Comparison of ENCODE assay signal across 16 cellular contexts in genomic region chr12:90152897-90153624, GRCh38.
DNase-seq lines count a peak whose midpoint lies in the region; ATAC-seq, FAIRE-seq and TF ChIP-seq lines count a peak whose summit lies in the region.
"Had no signal": no experiment of that assay in that cellular context is flagged by ENCODE, and none has a peak within 500 bp of the region (broad histone marks: within the 10 kb centered on the region; RNA-seq: fewer than 3 reads in every experiment).

No MANE protein-coding gene starts in this region.

- no peaks in the 10 kb centered on the region for H3F3A ChIP-seq in PC-3 (ENCODE audit: low read length, unreplicated experiment)

- TF ChIP-seq CTCF in PC-3 (conservative IDR thresholded peaks at IDR 0.05; ENCODE audit: low read depth, low read length), result no peak
- TF ChIP-seq CTCF in hepatocyte (IDR thresholded peaks at IDR 0.05; ENCODE audit: poor library complexity), result no peak

- H3K9me2 ChIP-seq in PC-3 (replicated peaks; ENCODE audit: low read length) (no peaks in the 10 kb centered on the region), hepatocyte (replicated peaks; ENCODE audit: insufficient read depth) (no peaks in the 10 kb centered on the region)

- no TSS peak for BruUV-seq in PC-3 (replicated peaks; lab: Mats Ljungman, UMichigan)

- H3K4me3 ChIP-seq in PC-3 (ENCODE audit: low read length) (no peak overlapping the region), hepatocyte (no peak overlapping the region)
- H3K4me3 ChIP-seq: lung, MG63, testis had no signal

- ATAC-seq in activated naive CD8-positive, alpha-beta T cell treated with anti-CD3 and anti-CD28 coated beads, Interleukin-2, amount 10 ng/mL, durations not matched to agents 7 days and 5 days (ENCODE audit: low read depth), result peak; percentile 54
- ATAC-seq in PC-3, result peak; percentile 49
- peak; percentile 28 for ATAC-seq in stimulated activated effector memory CD8-positive, alpha-beta T cell treated with anti-CD3 and anti-CD28 coated beads, Interleukin-12 subunit alpha, Interleukin-12 subunit beta, amount 100 ng/mL, for 72 hours
- ATAC-seq: activated CD4-positive, CD25-positive, alpha-beta regulatory T cell treated with anti-CD3 and anti-CD28 coated beads, Interleukin-2, amount 50 U/mL, for 24 hours had no signal

- WGBS in hepatocyte (ENCODE audit: low lambda C conversion rate, missing lambda C conversion rate), result 65% methylated on average over 10 of the region's 10 CpGs

- FAIRE-seq in HTR-8/SVneo (lab: Jason Lieb, UNC), result no peak
- FAIRE-seq: A204.1 had no signal

- H2AFZ ChIP-seq in PC-3 (ENCODE audit: low read length) (peak overlapping the region; percentile 65; the same call in 1 of the 2 replicates), hepatocyte (no peak overlapping the region)

- H3K27ac ChIP-seq in PC-3 (ENCODE audit: low read length) (no peak overlapping the region), hepatocyte (no peak overlapping the region)
- H3K27ac ChIP-seq: testis had no signal

- H3K4me3 Mint-ChIP-seq in activated naive CD8-positive, alpha-beta T cell treated with anti-CD3 and anti-CD28 coated beads, Interleukin-2, amount 10 ng/mL, durations not matched to agents 7 days and 5 days, result no peak overlapping the region
- H3K4me3 Mint-ChIP-seq in activated naive CD8-positive, alpha-beta T cell treated with anti-CD3 and anti-CD28 coated beads for 36 hours, result no peak overlapping the region
- no peak overlapping the region for H3K4me3 Mint-ChIP-seq in stimulated activated effector memory CD8-positive, alpha-beta T cell treated with anti-CD3 and anti-CD28 coated beads, Interleukin-12 subunit alpha, Interleukin-12 subunit beta, amount 100 ng/mL, for 72 hours
- H3K4me3 Mint-ChIP-seq: activated naive CD8-positive, alpha-beta T cell had no signal

- H3K27me3 Mint-ChIP-seq in activated naive CD8-positive, alpha-beta T cell treated with anti-CD3 and anti-CD28 coated beads, Interleukin-2, amount 10 ng/mL, durations not matched to agents 7 days and 5 days, result no peaks in the 10 kb centered on the region
- no peaks in the 10 kb centered on the region for H3K27me3 Mint-ChIP-seq in activated naive CD8-positive, alpha-beta T cell treated with anti-CD3 and anti-CD28 coated beads for 36 hours
- H3K27me3 Mint-ChIP-seq: activated naive CD8-positive, alpha-beta T cell had no signal

- H3K27ac Mint-ChIP-seq in activated naive CD8-positive, alpha-beta T cell treated with anti-CD3 and anti-CD28 coated beads, Interleukin-2, amount 10 ng/mL, durations not matched to agents 7 days and 5 days, result no peak overlapping the region
- H3K27ac Mint-ChIP-seq in activated naive CD8-positive, alpha-beta T cell treated with anti-CD3 and anti-CD28 coated beads for 36 hours, result no peak overlapping the region
- H3K27ac Mint-ChIP-seq in stimulated activated effector memory CD8-positive, alpha-beta T cell treated with anti-CD3 and anti-CD28 coated beads, Interleukin-12 subunit alpha, Interleukin-12 subunit beta, amount 100 ng/mL, for 72 hours, result no peak overlapping the region
- H3K27ac Mint-ChIP-seq: activated naive CD8-positive, alpha-beta T cell had no signal

- H3K27me3 ChIP-seq in PC-3 (ENCODE audit: low read length) (no peaks in the 10 kb centered on the region), hepatocyte (no peaks in the 10 kb centered on the region)
- H3K27me3 ChIP-seq: MG63, testis had no signal

- H3K4me1 Mint-ChIP-seq in activated naive CD8-positive, alpha-beta T cell treated with anti-CD3 and anti-CD28 coated beads, Interleukin-2, amount 10 ng/mL, durations not matched to agents 7 days and 5 days, result peaks cover 6% of the 10 kb centered on the region
- peaks cover 4% of the 10 kb centered on the region for H3K4me1 Mint-ChIP-seq in activated naive CD8-positive, alpha-beta T cell treated with anti-CD3 and anti-CD28 coated beads for 36 hours
- peaks cover 6% of the 10 kb centered on the region for H3K4me1 Mint-ChIP-seq in stimulated activated effector memory CD8-positive, alpha-beta T cell treated with anti-CD3 and anti-CD28 coated beads, Interleukin-12 subunit alpha, Interleukin-12 subunit beta, amount 100 ng/mL, for 72 hours

- no peaks in the 10 kb centered on the region for H3K36me3 Mint-ChIP-seq in activated naive CD8-positive, alpha-beta T cell treated with anti-CD3 and anti-CD28 coated beads, Interleukin-2, amount 10 ng/mL, durations not matched to agents 7 days and 5 days
- H3K36me3 Mint-ChIP-seq in activated naive CD8-positive, alpha-beta T cell treated with anti-CD3 and anti-CD28 coated beads for 36 hours, result no peaks in the 10 kb centered on the region
- H3K36me3 Mint-ChIP-seq in stimulated activated effector memory CD8-positive, alpha-beta T cell treated with anti-CD3 and anti-CD28 coated beads, Interleukin-12 subunit alpha, Interleukin-12 subunit beta, amount 100 ng/mL, for 72 hours, result no peaks in the 10 kb centered on the region
- H3K36me3 Mint-ChIP-seq: activated naive CD8-positive, alpha-beta T cell had no signal

- no peaks in the 10 kb centered on the region for H3K79me2 ChIP-seq in PC-3 (ENCODE audit: low read length)
- H3K79me2 ChIP-seq in hepatocyte, result no peaks in the 10 kb centered on the region

- DNase-seq in activated naive CD8-positive, alpha-beta T cell treated with anti-CD3 and anti-CD28 coated beads, Interleukin-2, amount 10 ng/mL, durations not matched to agents 7 days and 5 days, result no peak
- no peak for DNase-seq in activated naive CD8-positive, alpha-beta T cell treated with anti-CD3 and anti-CD28 coated beads for 36 hours
- DNase-seq in PC-3 (peak; percentile 64), hepatocyte (ENCODE audit: low spot score) (peak; percentile 12), NCI-H748 (lab: John Stamatoyannopoulos, UW; ENCODE audit: unreplicated experiment) (no peak), HTR-8/SVneo (ENCODE audit: insufficient read length, low spot score) (no peak)
- no peak for DNase-seq in stimulated activated effector memory CD8-positive, alpha-beta T cell treated with anti-CD3 and anti-CD28 coated beads, Interleukin-12 subunit alpha, Interleukin-12 subunit beta, amount 100 ng/mL, for 72 hours (ENCODE audit: low spot score in 2 of 2)
- no peak for DNase-seq in activated CD4-positive, alpha-beta T cell treated with anti-CD3 and anti-CD28 coated beads, Interleukin-2, amount 50 U/mL, for 1 hour
- DNase-seq: Calu3, MG63, occipital lobe, testis had no signal

- POLR2A ChIA-PET in activated naive CD8-positive, alpha-beta T cell treated with anti-CD3 and anti-CD28 coated beads, Interleukin-2, amount 10 ng/mL, durations not matched to agents 7 days and 5 days (lab: Charles Lee), result no interaction called here
- POLR2A ChIA-PET in PC-3 (lab: Charles Lee; ENCODE audit: unreplicated experiment), result no interaction called here

- CTCF ChIA-PET in PC-3 (lab: Charles Lee), result no interaction called here

- no peaks in the 10 kb centered on the region for H4K20me1 ChIP-seq in PC-3 (ENCODE audit: low read length)
- no peaks in the 10 kb centered on the region for H4K20me1 ChIP-seq in hepatocyte (ENCODE audit: insufficient read depth, poor library complexity, severe bottlenecking)

- H3K9me3 Mint-ChIP-seq in activated naive CD8-positive, alpha-beta T cell treated with anti-CD3 and anti-CD28 coated beads, Interleukin-2, amount 10 ng/mL, durations not matched to agents 7 days and 5 days, result peaks cover 3% of the 10 kb centered on the region
- H3K9me3 Mint-ChIP-seq in activated naive CD8-positive, alpha-beta T cell treated with anti-CD3 and anti-CD28 coated beads for 36 hours, result no peaks in the 10 kb centered on the region
- no peaks in the 10 kb centered on the region for H3K9me3 Mint-ChIP-seq in stimulated activated effector memory CD8-positive, alpha-beta T cell treated with anti-CD3 and anti-CD28 coated beads, Interleukin-12 subunit alpha, Interleukin-12 subunit beta, amount 100 ng/mL, for 72 hours

- H3K9me3 ChIP-seq in PC-3 (ENCODE audit: low read length) (no peaks in the 10 kb centered on the region), hepatocyte (ENCODE audit: low read depth) (no peaks in the 10 kb centered on the region)
- H3K9me3 ChIP-seq: MG63, testis had no signal

- H3K4me2 ChIP-seq in PC-3 (ENCODE audit: low read length) (no peak overlapping the region), hepatocyte (no peak overlapping the region)

- H3K36me3 ChIP-seq in PC-3 (ENCODE audit: low read depth, low read length) (no peaks in the 10 kb centered on the region), hepatocyte (replicated peaks; ENCODE audit: insufficient read depth, low read depth) (no peaks in the 10 kb centered on the region)
- H3K36me3 ChIP-seq: MG63 had no signal

- H3K9ac ChIP-seq in PC-3 (ENCODE audit: low read length), result no peak overlapping the region

- intact Hi-C loops in PC-3 (cut with micrococcal nuclease), result no loop called here

- H3K4me1 ChIP-seq in PC-3 (ENCODE audit: insufficient read depth, low read length), result peaks cover 11% of the 10 kb centered on the region
- H3K4me1 ChIP-seq in hepatocyte (ENCODE audit: insufficient read depth), result no peaks in the 10 kb centered on the region
- H3K4me1 ChIP-seq: testis had no signal

Comparison
In these comparisons a context has a peak if more than half of its experiments do, and no peak if none do; other contexts are left out.
1. DNase-seq: peak in PC-3 (single experiment) and hepatocyte (single experiment); none in activated naive CD8-positive, alpha-beta T cell treated with anti-CD3 and anti-CD28 coated beads, Interleukin-2, amount 10 ng/mL, durations not matched to agents 7 days and 5 days (single experiment), activated naive CD8-positive, alpha-beta T cell treated with anti-CD3 and anti-CD28 coated beads for 36 hours (single experiment), stimulated activated effector memory CD8-positive, alpha-beta T cell treated with anti-CD3 and anti-CD28 coated beads, Interleukin-12 subunit alpha, Interleukin-12 subunit beta, amount 100 ng/mL, for 72 hours (0 of 2), NCI-H748 (single experiment), activated CD4-positive, alpha-beta T cell treated with anti-CD3 and anti-CD28 coated beads, Interleukin-2, amount 50 U/mL, for 1 hour (single experiment) and HTR-8/SVneo (single experiment).
2. Peak in every context shown above with its lines, with median percentiles within 50 percentile points of each other: ATAC-seq.